In the genomic region with DNA sequence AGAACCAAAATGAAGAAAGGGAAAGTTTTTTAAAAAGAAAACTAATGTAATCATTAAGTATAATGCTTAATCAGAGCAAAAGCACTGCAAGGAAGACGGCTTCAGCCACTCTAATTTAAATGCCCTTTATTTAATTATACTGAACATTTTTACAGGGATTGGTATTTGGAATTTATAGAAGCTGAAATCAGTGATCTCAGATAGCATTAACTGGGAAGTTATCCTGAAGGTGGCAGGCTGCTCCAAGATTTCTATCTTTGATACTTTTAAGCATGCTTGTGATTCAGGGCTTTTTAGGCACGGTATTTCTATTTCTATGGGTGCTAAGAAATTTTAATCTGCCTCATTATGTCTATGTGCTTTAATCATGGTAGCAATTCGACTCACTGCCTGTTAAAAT, we compare ENCODE assay signal across 8 cellular contexts. TPM values are rescaled to one million over a fixed set of nuclear protein-coding genes. Genes with fewer than 3 reads are reported as not detected.
DNase-seq lines count a peak whose midpoint lies in the region; ATAC-seq and TF ChIP-seq lines count a peak whose summit lies in the region.

No MANE protein-coding gene starts in this region.

- H3K4me3 ChIP-seq in KMS-11 (IDR thresholded peaks at IDR 0.05; ENCODE audit: insufficient read depth, low read depth, low read length), result no peak overlapping the region
- H3K4me3 ChIP-seq in fibroblast of pulmonary artery (replicated peaks; ENCODE audit: low read depth, low read length), result peak overlapping the region; percentile 88
- no peak overlapping the region for H3K4me3 ChIP-seq in osteoblast (ENCODE audit: insufficient read depth, low read length)

- H3K79me2 ChIP-seq in KMS-11 (ENCODE audit: insufficient read depth, low read depth) (peaks cover 31% of the 10 kb centered on the region), osteoblast (ENCODE audit: insufficient read depth, low read length) (peaks cover 22% of the 10 kb centered on the region)

- H3K27ac Mint-ChIP-seq in stimulated activated naive B cell treated with anti-CD40 and anti-IgM and Interleukin-4, amounts not matched to agents 10 μg/mL and 1 μg/mL and 100 μg/mL, for 72 hours, result no peak overlapping the region

- H4K20me1 ChIP-seq in KMS-11 (ENCODE audit: insufficient read depth) (no peaks in the 10 kb centered on the region), osteoblast (ENCODE audit: insufficient read depth, low read length) (peaks cover 3% of the 10 kb centered on the region)

- H3K9me3 Mint-ChIP-seq in stimulated activated naive B cell treated with anti-CD40 and anti-IgM and Interleukin-4, amounts not matched to agents 10 μg/mL and 1 μg/mL and 100 μg/mL, for 72 hours, result no peaks in the 10 kb centered on the region

- DNase-seq in DMS153 (lab: John Stamatoyannopoulos, UW), result peak; percentile 20
- peak; percentile 37 for DNase-seq in SK-N-DZ (ENCODE audit: low spot score)
- peak; percentile 67 for DNase-seq in fibroblast of pulmonary artery (ENCODE audit: low read depth)
- no peak for DNase-seq in osteoblast (ENCODE audit: insufficient read length, low spot score, missing footprints)
- DNase-seq in stimulated activated naive B cell treated with anti-CD40 and anti-IgM and Interleukin-4, amounts not matched to agents 10 μg/mL and 1 μg/mL and 100 μg/mL, for 72 hours, result no peak

- no peaks in the 10 kb centered on the region for H3K27me3 ChIP-seq in KMS-11 (ENCODE audit: insufficient read depth, low read depth)
- peaks cover 3% of the 10 kb centered on the region for H3K27me3 ChIP-seq in osteoblast (ENCODE audit: insufficient read depth, low read length)

- no peak overlapping the region for H3K4me3 Mint-ChIP-seq in stimulated activated naive B cell treated with anti-CD40 and anti-IgM and Interleukin-4, amounts not matched to agents 10 μg/mL and 1 μg/mL and 100 μg/mL, for 72 hours

- peak overlapping the region; percentile 97 for H3K4me2 ChIP-seq in KMS-11
- peak overlapping the region; percentile 95 for H3K4me2 ChIP-seq in osteoblast (ENCODE audit: insufficient read depth, low read length)

- TF ChIP-seq CTCF in KMS-11 (conservative IDR thresholded peaks at IDR 0.05; ENCODE audit: low read depth, low read length), result peak; percentile 32; the same call in 1 of the 2 replicates
- TF ChIP-seq CTCF in fibroblast of pulmonary artery (IDR thresholded peaks at IDR 0.05; ENCODE audit: low read length, missing control alignments), result peak; percentile 44
- TF ChIP-seq CTCF in osteoblast (IDR thresholded peaks at IDR 0.05; ENCODE audit: extremely low read depth, low read depth, low read length), result peak; percentile 58

- H3K36me3 ChIP-seq in KMS-11 (ENCODE audit: insufficient read depth) (no peaks in the 10 kb centered on the region; the same call in 1 of the 2 replicates), osteoblast (ENCODE audit: insufficient read depth, low read length) (peaks cover 4% of the 10 kb centered on the region)

- ATAC-seq in GM18858 (IDR thresholded peaks at IDR 0.05; ENCODE audit: unreplicated experiment) (no peak), GM18868 (IDR thresholded peaks at IDR 0.05; ENCODE audit: unreplicated experiment) (no peak)
- ATAC-seq in stimulated activated naive B cell treated with anti-CD40 and anti-IgM and Interleukin-4, amounts not matched to agents 10 μg/mL and 1 μg/mL and 100 μg/mL, for 72 hours (replicated peaks), result no peak

- peak overlapping the region; percentile 71; the same call in 1 of the 2 replicates for H2AFZ ChIP-seq in KMS-11 (ENCODE audit: low read depth)
- peak overlapping the region; percentile 92 for H2AFZ ChIP-seq in osteoblast (ENCODE audit: low read length)

- no peaks in the 10 kb centered on the region for H3K9me3 ChIP-seq in osteoblast (ENCODE audit: low read depth, low read length)

- peaks cover 3 to 4% of the 10 kb centered on the region in 2 donors for H3K36me3 Mint-ChIP-seq in stimulated activated naive B cell treated with anti-CD40 and anti-IgM and Interleukin-4, amounts not matched to agents 10 μg/mL and 1 μg/mL and 100 μg/mL, for 72 hours

- peaks cover 4 to 12% of the 10 kb centered on the region in 2 donors for H3K27me3 Mint-ChIP-seq in stimulated activated naive B cell treated with anti-CD40 and anti-IgM and Interleukin-4, amounts not matched to agents 10 μg/mL and 1 μg/mL and 100 μg/mL, for 72 hours

- H3K4me1 ChIP-seq in KMS-11 (ENCODE audit: low read depth, poor library complexity, severe bottlenecking) (peaks cover 30% of the 10 kb centered on the region), osteoblast (ENCODE audit: insufficient read depth, low read length) (peaks cover 15% of the 10 kb centered on the region)

- peak overlapping the region; percentile 92 for H3K27ac ChIP-seq in KMS-11
- H3K27ac ChIP-seq in osteoblast (ENCODE audit: low read depth, low read length), result peak overlapping the region; percentile 76

- H3K9ac ChIP-seq in KMS-11, result peak overlapping the region; percentile 90

- peaks cover 8 to 22% of the 10 kb centered on the region in 2 donors for H3K4me1 Mint-ChIP-seq in stimulated activated naive B cell treated with anti-CD40 and anti-IgM and Interleukin-4, amounts not matched to agents 10 μg/mL and 1 μg/mL and 100 μg/mL, for 72 hours

RNA-seq across cellular contexts. Expression of gene NDUFAF4, which starts 1.3 kb away (rescaled TPM):
- polyA plus RNA-seq in SK-N-DZ (2014; cell fraction: cytosol; rRNA removed), result 69.9 and 75.3 TPM in 2 replicates
- polyA plus RNA-seq in SK-N-DZ (2014; cell fraction: nucleus; rRNA removed), result 42.9 and 52.2 TPM in 2 replicates
- 6.5 and 9.7 TPM in 2 replicates for total RNA-seq in osteoblast

RNA-seq across cellular contexts. Expression of gene KLHL32, which starts 25.5 kb away (rescaled TPM):
- 1.2 and 1.4 TPM in 2 replicates for polyA plus RNA-seq in SK-N-DZ (2014; cell fraction: cytosol; rRNA removed)
- 1.7 TPM in 2 replicates for polyA plus RNA-seq in SK-N-DZ (2014; cell fraction: nucleus; rRNA removed)
- not detected in 2 replicates for total RNA-seq in osteoblast

Comparison
In these comparisons a context has a peak if more than half of its experiments do, and no peak if none do; other contexts are left out.
1. DNase-seq: peak in DMS153 (single experiment), SK-N-DZ (single experiment) and fibroblast of pulmonary artery (single experiment); none in osteoblast (single experiment) and stimulated activated naive B cell treated with anti-CD40 and anti-IgM and Interleukin-4, amounts not matched to agents 10 μg/mL and 1 μg/mL and 100 μg/mL, for 72 hours (single experiment).
2. Peak in every context shown above with its lines, with median percentiles within 50 percentile points of each other: CTCF ChIP-seq.